In the genomic region with DNA sequence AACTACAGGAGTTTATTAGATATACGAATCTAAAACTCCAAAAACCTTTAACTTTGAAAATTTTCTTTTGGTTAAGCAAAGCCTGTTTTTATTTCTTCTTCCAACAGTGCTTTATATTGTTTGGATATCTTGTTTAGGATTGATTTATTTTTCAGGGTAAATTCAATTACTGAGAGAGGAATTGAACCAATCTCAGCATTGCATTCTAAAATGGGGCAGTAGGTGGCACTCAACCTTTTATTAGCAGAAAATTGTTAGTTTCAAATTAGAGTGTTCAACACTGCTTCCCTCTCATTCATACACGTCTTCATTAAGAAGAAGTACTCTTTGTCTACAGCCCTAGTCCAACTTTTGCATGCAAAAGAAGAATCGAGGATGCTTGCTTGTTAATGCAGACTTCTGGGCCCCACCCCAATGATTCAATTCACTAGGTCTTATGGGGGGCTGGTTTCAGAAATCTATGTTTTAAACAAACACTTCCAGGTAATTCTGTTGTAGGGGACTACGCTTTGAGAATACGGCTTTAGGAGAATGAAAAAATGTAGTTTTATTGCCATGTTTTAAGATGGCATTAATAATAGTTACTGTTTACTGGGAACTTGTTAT, we compare ENCODE assay signal across 9 cellular contexts. TPM values are rescaled to one million over a fixed set of nuclear protein-coding genes. Genes with fewer than 3 reads are reported as not detected.
DNase-seq lines count a peak whose midpoint lies in the region; ATAC-seq and TF ChIP-seq lines count a peak whose summit lies in the region.
"Had no signal": no experiment of that assay in that cellular context is flagged by ENCODE, and none has a peak within 500 bp of the region (broad histone marks: within the 10 kb centered on the region; RNA-seq: fewer than 3 reads in every experiment).

No MANE protein-coding gene starts in this region.

- no peaks in the 10 kb centered on the region for H3F3A ChIP-seq in neural cell (ENCODE audit: insufficient read depth, low read length, poor library complexity, severe bottlenecking)

- H3K9me2 ChIP-seq in Karpas-422 (replicated peaks; ENCODE audit: insufficient read depth, low read length) (no peaks in the 10 kb centered on the region), neural cell (ENCODE audit: insufficient read depth, low read length) (no peaks in the 10 kb centered on the region)

- H3K9me3 ChIP-seq in Karpas-422 (ENCODE audit: low read length) (no peaks in the 10 kb centered on the region), neural cell (ENCODE audit: low read length) (no peaks in the 10 kb centered on the region)

- H3K27me3 ChIP-seq in Karpas-422 (ENCODE audit: low read length): no peaks in the 10 kb centered on the region
- H3K27me3 ChIP-seq in neural cell (ENCODE audit: insufficient read depth, low read depth, low read length): no peaks in the 10 kb centered on the region

- H3K36me3 ChIP-seq in Karpas-422 (ENCODE audit: insufficient read depth, low read length): peaks cover 28% of the 10 kb centered on the region
- H3K36me3 ChIP-seq in neural cell (ENCODE audit: insufficient read depth, low read length): peaks cover 4% of the 10 kb centered on the region

- no peaks in the 10 kb centered on the region for H3K9me3 Mint-ChIP-seq in activated CD8-positive, alpha-beta memory T cell treated with anti-CD3 and anti-CD28 coated beads, Interleukin-2, amount 10 ng/mL, durations not matched to agents 7 days and 5 days (ENCODE audit: low read depth)

- H3K27me3 Mint-ChIP-seq in activated CD8-positive, alpha-beta memory T cell treated with anti-CD3 and anti-CD28 coated beads, Interleukin-2, amount 10 ng/mL, durations not matched to agents 7 days and 5 days: no peaks in the 10 kb centered on the region

- H3K9ac ChIP-seq in Karpas-422 (ENCODE audit: low read length) (no peak overlapping the region), neural cell (ENCODE audit: low read length) (no peak overlapping the region)

- TF ChIP-seq CTCF in neural cell (IDR thresholded peaks at IDR 0.05; ENCODE audit: poor library complexity, severe bottlenecking): peak; percentile 68

- CTCF ChIA-PET in activated CD8-positive, alpha-beta memory T cell treated with anti-CD3 and anti-CD28 coated beads, Interleukin-2, amount 10 ng/mL, durations not matched to agents 7 days and 5 days (lab: Charles Lee): interaction anchor here (0.7 kb wide), 1 partner anchor 317 kb away, joined by 3 read pairs; no protein-coding TSS in a partner anchor

- peak; percentile 63 for TF ChIP-seq RAD21 in neural cell (conservative IDR thresholded peaks at IDR 0.05)

- in situ Hi-C loops in G401 (cut with HindIII; ENCODE audit: low sequenced_read_pairs): no loop called here

- H3K27ac Mint-ChIP-seq in activated CD8-positive, alpha-beta memory T cell treated with anti-CD3 and anti-CD28 coated beads, Interleukin-2, amount 10 ng/mL, durations not matched to agents 7 days and 5 days: no peak overlapping the region

- H3K36me3 Mint-ChIP-seq in activated CD8-positive, alpha-beta memory T cell treated with anti-CD3 and anti-CD28 coated beads, Interleukin-2, amount 10 ng/mL, durations not matched to agents 7 days and 5 days: peaks cover 15% of the 10 kb centered on the region

- H3K4me3 Mint-ChIP-seq in activated CD8-positive, alpha-beta memory T cell treated with anti-CD3 and anti-CD28 coated beads, Interleukin-2, amount 10 ng/mL, durations not matched to agents 7 days and 5 days: no peak overlapping the region

- DNase-seq in G401 (ENCODE audit: low spot score) (peak; percentile 6), Karpas-422 (peak; percentile 75), dermis blood vessel endothelial cell (peak; percentile 68), SIG-M5 treated with dmso at 0.1 percent for 504 hours (lab: John Stamatoyannopoulos, UW; ENCODE audit: unreplicated experiment) (no peak), NCI-H774 (lab: John Stamatoyannopoulos, UW) (no peak)
- no peak for DNase-seq in activated CD8-positive, alpha-beta memory T cell treated with anti-CD3 and anti-CD28 coated beads, Interleukin-2, amount 10 ng/mL, durations not matched to agents 7 days and 5 days

- H3K4me2 ChIP-seq in Karpas-422 (ENCODE audit: low read depth, low read length, poor library complexity, severe bottlenecking) (peak overlapping the region; percentile 62), neural cell (ENCODE audit: low read length) (no peak overlapping the region)

- H3K79me2 ChIP-seq in Karpas-422 (ENCODE audit: low read length) (peaks cover 22% of the 10 kb centered on the region), neural cell (replicated peaks; ENCODE audit: insufficient read depth, low read length) (no peaks in the 10 kb centered on the region)

- peaks cover 9% of the 10 kb centered on the region for H3K4me1 Mint-ChIP-seq in activated CD8-positive, alpha-beta memory T cell treated with anti-CD3 and anti-CD28 coated beads, Interleukin-2, amount 10 ng/mL, durations not matched to agents 7 days and 5 days

- no peak for TF ChIP-seq EP300 in neural cell (conservative IDR thresholded peaks at IDR 0.05; ENCODE audit: poor library complexity, severe bottlenecking)

- peak overlapping the region; percentile 62 for H3K27ac ChIP-seq in Karpas-422 (ENCODE audit: low read length)
- H3K27ac ChIP-seq in neural cell (ENCODE audit: low read length): no peak overlapping the region

- ATAC-seq in activated CD8-positive, alpha-beta memory T cell treated with anti-CD3 and anti-CD28 coated beads, Interleukin-2, amount 10 ng/mL, durations not matched to agents 7 days and 5 days: no peak
- ATAC-seq in GM21737 (IDR thresholded peaks at IDR 0.05; ENCODE audit: unreplicated experiment): no peak
- ATAC-seq: activated CD4-positive, CD25-positive, alpha-beta regulatory T cell treated with anti-CD3 and anti-CD28 coated beads, Interleukin-2, amount 50 U/mL, for 24 hours had no signal

- peaks cover 35% of the 10 kb centered on the region for H3K4me1 ChIP-seq in Karpas-422 (ENCODE audit: low read length)

- H3K4me3 ChIP-seq in Karpas-422 (ENCODE audit: low read length) (peak overlapping the region; percentile 41; the same call in 1 of the 2 replicates), neural cell (ENCODE audit: low read length) (no peak overlapping the region)

- H4K20me1 ChIP-seq in Karpas-422 (ENCODE audit: insufficient read depth, low read depth, low read length): no peaks in the 10 kb centered on the region
- H4K20me1 ChIP-seq in neural cell (ENCODE audit: insufficient read depth): no peaks in the 10 kb centered on the region

- H2AFZ ChIP-seq in Karpas-422 (ENCODE audit: low read length) (no peak overlapping the region), neural cell (ENCODE audit: low read depth, low read length) (no peak overlapping the region)

TF ChIP-seq in neural cell, 6 proteins besides CTCF, POLR2A, EP300 and RAD21:
- TF ChIP-seq EZH2 (IDR thresholded peaks at IDR 0.05; ENCODE audit: borderline replicate concordance, insufficient read depth, low read length, poor library complexity, severe bottlenecking): no peak
- no peak for TF ChIP-seq MXI1 (conservative IDR thresholded peaks at IDR 0.05; ENCODE audit: poor library complexity, severe bottlenecking)
- peak; percentile 68 for TF ChIP-seq SMC3 (conservative IDR thresholded peaks at IDR 0.05; ENCODE audit: poor library complexity)

RNA-seq across cellular contexts. Expression of a gene that starts 26.6 kb away (rescaled TPM):
- total RNA-seq in G401 (2014; rRNA removed; shearing (Covaris generic)): 43.9 and 46.4 TPM in 2 replicates
- total RNA-seq in Karpas-422 (2014; rRNA removed; shearing (Covaris generic); ENCODE audit: low replicate concordance): 21.3 and 35.0 TPM in 2 replicates
- total RNA-seq in dermis blood vessel endothelial cell: 24.0 and 35.6 TPM in 2 replicates
- polyA plus RNA-seq in neural cell: 26.8 and 28.0 TPM in 2 replicates
- 26.8 and 42.1 TPM in 2 replicates for polyA minus RNA-seq in neural cell
- total RNA-seq in activated CD8-positive, alpha-beta memory T cell treated with anti-CD3 and anti-CD28 coated beads, Interleukin-2, amount 10 ng/mL, durations not matched to agents 7 days and 5 days: 10 to 100 TPM; 59.7 to 70.2 TPM

RNA-seq across cellular contexts. Expression of a gene that starts 29.5 kb away (rescaled TPM):
- 30.5 and 45.0 TPM in 2 replicates for total RNA-seq in G401 (2014; rRNA removed; shearing (Covaris generic))
- total RNA-seq in Karpas-422 (2014; rRNA removed; shearing (Covaris generic); ENCODE audit: low replicate concordance): 19.3 and 20.8 TPM in 2 replicates
- total RNA-seq in dermis blood vessel endothelial cell: 19.7 and 27.5 TPM in 2 replicates
- polyA plus RNA-seq in neural cell: 13.0 and 16.6 TPM in 2 replicates
- 33.6 and 36.0 TPM in 2 replicates for polyA minus RNA-seq in neural cell
- total RNA-seq in activated CD8-positive, alpha-beta memory T cell treated with anti-CD3 and anti-CD28 coated beads, Interleukin-2, amount 10 ng/mL, durations not matched to agents 7 days and 5 days: 10 to 100 TPM; 17.4 to 21.0 TPM

RNA-seq across cellular contexts. Expression of a gene that starts 46.0 kb away (rescaled TPM):
- total RNA-seq in G401 (2014; rRNA removed; shearing (Covaris generic)): 0.06 and 0.07 TPM in 2 replicates
- 0.04 and 0.30 TPM in 2 replicates for total RNA-seq in Karpas-422 (2014; rRNA removed; shearing (Covaris generic); ENCODE audit: low replicate concordance)
- 0.17 and 0.42 TPM in 2 replicates for total RNA-seq in dermis blood vessel endothelial cell
- not detected in 2 replicates for polyA plus RNA-seq in neural cell
- polyA minus RNA-seq in neural cell: 0.49 and 0.69 TPM in 2 replicates
- total RNA-seq in activated CD8-positive, alpha-beta memory T cell treated with anti-CD3 and anti-CD28 coated beads, Interleukin-2, amount 10 ng/mL, durations not matched to agents 7 days and 5 days: under 1 TPM in 1 of 2 experiments, not detected in 1; 0.09 TPM

Comparison
In these comparisons a context has a peak if more than half of its experiments do, and no peak if none do; other contexts are left out.
1. DNase-seq: peak in G401 (single experiment), Karpas-422 (single experiment) and dermis blood vessel endothelial cell (single experiment); none in SIG-M5 treated with dmso at 0.1 percent for 504 hours (single experiment), activated CD8-positive, alpha-beta memory T cell treated with anti-CD3 and anti-CD28 coated beads, Interleukin-2, amount 10 ng/mL, durations not matched to agents 7 days and 5 days (single experiment) and NCI-H774 (single experiment).